ENCODE assay signal across 9 cellular contexts in genomic region chr5:88140396-88140862, GRCh38.
A peak's percentile ranks its signal among the peaks of the same experiment; 100 is the strongest.
DNase-seq lines count a peak whose midpoint lies in the region; ATAC-seq and TF ChIP-seq lines count a peak whose summit lies in the region.
"Had no signal": no experiment of that assay in that cellular context is flagged by ENCODE, and none has a peak within 500 bp of the region (broad histone marks: within the 10 kb centered on the region; RNA-seq: fewer than 3 reads in every experiment).

No MANE protein-coding gene starts in this region.

- H3K36me3 ChIP-seq in lower lobe of right lung (no peaks in the 10 kb centered on the region), tibial artery (no peaks in the 10 kb centered on the region)

- intact Hi-C loops in lower lobe of right lung (cut with DNase I), result no loop called here
- intact Hi-C loops in tibial artery (cut with DNase I; ENCODE audit: low total_unique reads), result loop anchor here (5.0 kb wide), 1 partner anchor 542 kb away; no protein-coding TSS in a partner anchor

- peaks cover 30% of the 10 kb centered on the region for H3K27me3 ChIP-seq in lower lobe of right lung (ENCODE audit: low read depth)
- peaks cover 0 to 3% of the 10 kb centered on the region in 2 donors for H3K27me3 ChIP-seq in tibial artery

- H3K4me1 ChIP-seq in lower lobe of right lung (peaks cover 46% of the 10 kb centered on the region), tibial artery (peaks cover 0 to 31% (median 23%) of the 10 kb centered on the region in 4 donors)

- TF ChIP-seq CTCF in lower lobe of right lung (IDR thresholded peaks at IDR 0.05), result no peak
- no peak for TF ChIP-seq CTCF in tibial artery (IDR thresholded peaks at IDR 0.05)

- H3K9me3 ChIP-seq in lower lobe of right lung, result no peaks in the 10 kb centered on the region
- no peaks in the 10 kb centered on the region for H3K9me3 ChIP-seq in tibial artery

- peak overlapping the region; percentile 99 for H3K27ac ChIP-seq in cingulate gyrus (ENCODE audit: low read depth, low read length)
- H3K27ac ChIP-seq in lower lobe of right lung, result no peak overlapping the region
- peak overlapping the region; percentile 53 to 61 for H3K27ac ChIP-seq in tibial artery
- H3K27ac ChIP-seq: VCaP had no signal

- DNase-seq in NCI-H345 treated with DMSO at 0.1 percent for 48 hours (lab: John Stamatoyannopoulos, UW; ENCODE audit: unreplicated experiment) (peak; percentile 35), NCI-H345 (lab: John Stamatoyannopoulos, UW) (no peak), lower lobe of right lung (peak; percentile 75), tibial artery (no peak), SHP77 (lab: John Stamatoyannopoulos, UW) (no peak), SHP77 treated with DMSO at 0.1 percent for 48 hours (lab: John Stamatoyannopoulos, UW) (no peak)

- H3K4me3 ChIP-seq in lower lobe of right lung (peak overlapping the region; percentile 59), tibial artery (peak overlapping the region; percentile 53 to 63)

- ATAC-seq in lower lobe of right lung (no peak), HG02852 (IDR thresholded peaks at IDR 0.05; ENCODE audit: unreplicated experiment) (no peak)

Comparison
In these comparisons a context has a peak if more than half of its experiments do, and no peak if none do; other contexts are left out.
1. DNase-seq: peak in NCI-H345 treated with DMSO at 0.1 percent for 48 hours (single experiment) and lower lobe of right lung (single experiment); none in NCI-H345 (single experiment), tibial artery (0 of 2), SHP77 (0 of 2) and SHP77 treated with DMSO at 0.1 percent for 48 hours (single experiment).